In genomic region chr9:124551472-124552339, GRCh38 we compare ENCODE assay signal across 9 cellular contexts. TPM values are rescaled to one million over a fixed set of nuclear protein-coding genes. Genes with fewer than 3 reads are reported as not detected.
A peak's percentile ranks its signal among the peaks of the same experiment; 100 is the strongest.
DNase-seq lines count a peak whose midpoint lies in the region; ATAC-seq and TF ChIP-seq lines count a peak whose summit lies in the region.
"Had no signal": no experiment of that assay in that cellular context is flagged by ENCODE, and none has a peak within 500 bp of the region (broad histone marks: within the 10 kb centered on the region; RNA-seq: fewer than 3 reads in every experiment).

No MANE protein-coding gene starts in this region.

- no peak overlapping the region for H2AFZ ChIP-seq in SK-N-SH (ENCODE audit: low read depth)
- no peak overlapping the region for H2AFZ ChIP-seq in mesenchymal stem cell (ENCODE audit: low read depth, low read length)

- H3K4me3 Mint-ChIP-seq in type B pancreatic cell, result no peak overlapping the region
- H3K4me3 Mint-ChIP-seq: CD4-positive, alpha-beta memory T cell had no signal

- H4K91ac ChIP-seq in mesenchymal stem cell (ENCODE audit: low read length), result no peak overlapping the region

- no peak overlapping the region for H2BK15ac ChIP-seq in mesenchymal stem cell (ENCODE audit: low read depth, poor library complexity, severe bottlenecking)

- no peaks in the 10 kb centered on the region for H3F3A ChIP-seq in SK-N-SH (replicated peaks; ENCODE audit: insufficient read depth)

- H3K36me3 Mint-ChIP-seq in type B pancreatic cell, result no peaks in the 10 kb centered on the region
- H3K36me3 Mint-ChIP-seq: CD4-positive, alpha-beta memory T cell had no signal

- no peak overlapping the region for H2BK120ac ChIP-seq in mesenchymal stem cell (ENCODE audit: low read depth, low read length)

- intact Hi-C loops in dorsolateral prefrontal cortex (cut with DNase I), result loop anchor here in 1 of 2 donors (10.0 kb wide), 2 partner anchors 163 to 213 kb away; no protein-coding TSS in a partner anchor

- no peak overlapping the region for H3K23ac ChIP-seq in mesenchymal stem cell (ENCODE audit: low read length in 2 of 2)

- WGBS in HUES64, result 21% methylated on average over 3 of the region's 4 CpGs
- 9% methylated on average over 4 of the region's 4 CpGs for WGBS in SK-N-SH (ENCODE audit: low lambda C conversion rate)
- WGBS in mesenchymal stem cell, result 2% methylated on average over 3 of the region's 4 CpGs

- H3K4me2 ChIP-seq in SK-N-SH, result peak overlapping the region; percentile 5; the same call in 1 of the 2 replicates
- H3K4me2 ChIP-seq in mesenchymal stem cell (ENCODE audit: low read length, poor library complexity, severe bottlenecking), result peak overlapping the region; percentile 20

- H2BK12ac ChIP-seq in mesenchymal stem cell (ENCODE audit: low read length in 2 of 2), result no peak overlapping the region

- TF ChIP-seq CTCF in SK-N-SH (IDR thresholded peaks at IDR 0.05) (peak; percentile 88), dorsolateral prefrontal cortex (IDR thresholded peaks at IDR 0.05 in 54 of 56, conservative IDR thresholded peaks at IDR 0.05 in 2 of 56; ENCODE audit: low read depth in 1 of 56, partially characterized antibody in 56 of 56) (peak; percentile 40 to 77 (median 62)), type B pancreatic cell (conservative IDR thresholded peaks at IDR 0.05) (peak; percentile 87)

- peaks cover 1% of the 10 kb centered on the region for H3K79me1 ChIP-seq in mesenchymal stem cell (replicated peaks; ENCODE audit: low read length, poor library complexity, severe bottlenecking)

- H3K27me3 ChIP-seq in HUES64 (ENCODE audit: insufficient read depth, low read length), result no peaks in the 10 kb centered on the region
- no peaks in the 10 kb centered on the region for H3K27me3 ChIP-seq in SK-N-SH (ENCODE audit: insufficient read depth)
- H3K27me3 ChIP-seq in dorsolateral prefrontal cortex, result no peaks in the 10 kb centered on the region
- no peaks in the 10 kb centered on the region for H3K27me3 ChIP-seq in mesenchymal stem cell (ENCODE audit: control insufficient read depth in 1 of 2, insufficient read depth in 1 of 2, low read length in 2 of 2)

- H3K36me3 ChIP-seq in HUES64 (ENCODE audit: insufficient read depth, low read length), result peaks cover 19% of the 10 kb centered on the region
- no peaks in the 10 kb centered on the region for H3K36me3 ChIP-seq in SK-N-SH (replicated peaks in 1 of 2; ENCODE audit: control insufficient read depth in 1 of 2, insufficient read depth in 2 of 2, low read length in 1 of 2)
- H3K36me3 ChIP-seq in mesenchymal stem cell (ENCODE audit: control insufficient read depth in 1 of 2, insufficient read depth in 2 of 2, low read depth in 1 of 2, low read length in 2 of 2), result no peaks in the 10 kb centered on the region

- CTCF ChIA-PET in SK-N-SH (lab: Yijun Ruan, JAX), result interaction anchor here (0.6 to 5.2 kb wide), 62 partner anchors 8 to 302 kb away, joined by 3 to 58 read pairs (median 4); partner anchors contain the start of genes NR6A1 and WDR38

- no peak overlapping the region for H3K14ac ChIP-seq in mesenchymal stem cell (ENCODE audit: low read length in 2 of 2)

- no peaks in the 10 kb centered on the region for H3K9me2 ChIP-seq in SK-N-SH

- H3K4me3 ChIP-seq in HUES64 (ENCODE audit: low read length), result no peak overlapping the region
- peak overlapping the region in 1 of 2 experiments; percentile 13; a peak in 1 of 4 replicates for H3K4me3 ChIP-seq in SK-N-SH (ENCODE audit: low read depth in 2 of 2, low read length in 1 of 2)
- H3K4me3 ChIP-seq in dorsolateral prefrontal cortex, result no peak overlapping the region
- H3K4me3 ChIP-seq in mesenchymal stem cell (ENCODE audit: insufficient read depth in 1 of 2, low read depth in 1 of 2, low read length in 2 of 2), result no peak overlapping the region

- H3K9ac ChIP-seq in HUES64 (ENCODE audit: low read depth, low read length) (no peak overlapping the region), SK-N-SH (no peak overlapping the region), mesenchymal stem cell (ENCODE audit: low read length) (peak overlapping the region; percentile 4)

- no peaks in the 10 kb centered on the region for H3K9me3 Mint-ChIP-seq in type B pancreatic cell
- H3K9me3 Mint-ChIP-seq: CD4-positive, alpha-beta memory T cell had no signal

- H2AK5ac ChIP-seq in mesenchymal stem cell (ENCODE audit: low read length, severe bottlenecking), result peak overlapping the region; percentile 12

- DNase-seq in NCI-H1092 treated with DMSO at 0.1 percent for 48 hours (lab: John Stamatoyannopoulos, UW) (peak; percentile 34), NCI-H1092 (lab: John Stamatoyannopoulos, UW) (no peak), SK-N-SH (peak; percentile 66), dorsolateral prefrontal cortex (peak; percentile 16 to 69 (median 58)), mesenchymal stem cell (peak; percentile 79), type B pancreatic cell (ENCODE audit: extremely low spot score, unreplicated experiment) (no peak)

- H3K27me3 Mint-ChIP-seq in type B pancreatic cell, result no peaks in the 10 kb centered on the region

- no peak for ATAC-seq in HG02571 (IDR thresholded peaks at IDR 0.05; ENCODE audit: unreplicated experiment)

- H3K4me1 Mint-ChIP-seq in type B pancreatic cell (ENCODE audit: unreplicated experiment), result no peaks in the 10 kb centered on the region

- H3K79me2 ChIP-seq in SK-N-SH (ENCODE audit: insufficient read depth), result no peaks in the 10 kb centered on the region

- no peak overlapping the region for H3K18ac ChIP-seq in mesenchymal stem cell (ENCODE audit: low read depth in 1 of 2, low read length in 2 of 2)

- POLR2A ChIA-PET in SK-N-SH (lab: Yijun Ruan, JAX), result no interaction called here

- H3K4me1 ChIP-seq in HUES64 (ENCODE audit: insufficient read depth, low read length) (peaks cover 9% of the 10 kb centered on the region), SK-N-SH (ENCODE audit: control insufficient read depth in 1 of 2, insufficient read depth in 2 of 2, low read depth in 1 of 2, low read length in 1 of 2) (peaks cover 3 to 5% of the 10 kb centered on the region in 2 experiments; a peak in 2 of 4 replicates), mesenchymal stem cell (ENCODE audit: control insufficient read depth, insufficient read depth, low read depth, low read length) (peaks cover 7% of the 10 kb centered on the region)

- H3K9me3 ChIP-seq in HUES64 (ENCODE audit: insufficient read depth, low read depth, low read length) (no peaks in the 10 kb centered on the region), SK-N-SH (no peaks in the 10 kb centered on the region), mesenchymal stem cell (ENCODE audit: control insufficient read depth, low read length) (no peaks in the 10 kb centered on the region)

- no peak overlapping the region for H3K27ac Mint-ChIP-seq in type B pancreatic cell
- H3K27ac Mint-ChIP-seq: CD4-positive, alpha-beta memory T cell had no signal

- H3K27ac ChIP-seq in HUES64 (ENCODE audit: low read depth, low read length), result 0 out of 2 replicates have a peak overlapping the region, but pooled peaks have one; percentile 1
- peak overlapping the region in 1 of 2 experiments; percentile 33; a peak in 2 of 4 replicates for H3K27ac ChIP-seq in SK-N-SH (ENCODE audit: low read depth in 2 of 2, low read length in 1 of 2)
- no peak overlapping the region for H3K27ac ChIP-seq in dorsolateral prefrontal cortex
- H3K27ac ChIP-seq in mesenchymal stem cell (ENCODE audit: low read length, poor library complexity, severe bottlenecking), result peak overlapping the region; percentile 86

- no peak overlapping the region for H3K4ac ChIP-seq in mesenchymal stem cell (ENCODE audit: low read depth in 1 of 2, low read length in 2 of 2)

- H4K8ac ChIP-seq in mesenchymal stem cell (ENCODE audit: low read length), result no peak overlapping the region

- peak; percentile 87 for TF ChIP-seq RAD21 in SK-N-SH (IDR thresholded peaks at IDR 0.05; ENCODE audit: low read length)

- H2BK5ac ChIP-seq in mesenchymal stem cell (ENCODE audit: low read depth, low read length, poor library complexity, severe bottlenecking), result no peak overlapping the region

- no peaks in the 10 kb centered on the region for H4K20me1 ChIP-seq in SK-N-SH (ENCODE audit: insufficient read depth)

- no peak for TF ChIP-seq EP300 in SK-N-SH (IDR thresholded peaks at IDR 0.05; ENCODE audit: borderline replicate concordance in 1 of 2, low read depth in 1 of 2, low read length in 1 of 2)

TF ChIP-seq in SK-N-SH, 30 proteins besides CTCF, POLR2A, EP300 and RAD21:
- peak; percentile 49; the same call in 1 of the 2 replicates for TF ChIP-seq FOSL2 (IDR thresholded peaks at IDR 0.05; ENCODE audit: borderline replicate concordance, low read depth)
- TF ChIP-seq TCF12 (IDR thresholded peaks at IDR 0.05), result peak; percentile 46
- TF ChIP-seq SMC3 (IDR thresholded peaks at IDR 0.05; ENCODE audit: low read depth, low read length), result peak; percentile 87
- no peak for TF ChIP-seq EZH2phosphoT487 (IDR thresholded peaks at IDR 0.05; ENCODE audit: borderline replicate concordance, low read depth)

RNA-seq across cellular contexts. Expression of gene NR5A1, which starts 44.5 kb away (rescaled TPM):
- polyA plus RNA-seq in HUES64 (2013, experiment 1 of 2), result not detected
- not detected for polyA plus RNA-seq in HUES64 (2013, experiment 2 of 2)
- polyA plus RNA-seq in SK-N-SH (2012; rRNA removed), result not detected in 2 replicates
- not detected in 2 replicates for polyA plus RNA-seq in SK-N-SH (2012; cell fraction: cytosol; rRNA removed)
- polyA plus RNA-seq in SK-N-SH (2012; cell fraction: nucleus; rRNA removed), result 0.02 and 0.09 TPM in 2 replicates
- total RNA-seq in dorsolateral prefrontal cortex, result under 1 TPM in 16 of 120 experiments, not detected in 104; 0.14 to 0.97 (median 0.28) TPM
- polyA plus RNA-seq in mesenchymal stem cell (2013, experiment 1 of 2), result not detected
- polyA plus RNA-seq in mesenchymal stem cell (2013, experiment 2 of 2), result not detected
- 0.12 and 0.26 TPM in 2 replicates for total RNA-seq in type B pancreatic cell (ENCODE audit: low replicate concordance)
- total RNA-seq: CD4-positive, alpha-beta memory T cell had no signal
- polyA plus RNA-seq: CD4-positive, alpha-beta memory T cell had no signal

Comparison
In these comparisons a context has a peak if more than half of its experiments do, and no peak if none do; other contexts are left out.
1. DNase-seq: peak in NCI-H1092 treated with DMSO at 0.1 percent for 48 hours (single experiment), SK-N-SH (single experiment), dorsolateral prefrontal cortex (10 of 10) and mesenchymal stem cell (single experiment); none in NCI-H1092 (single experiment) and type B pancreatic cell (single experiment).
2. H3K27ac ChIP-seq: peak in HUES64 (single experiment) and mesenchymal stem cell (single experiment); none in dorsolateral prefrontal cortex (0 of 59).
3. Peak in every context shown above with its lines, with median percentiles within 50 percentile points of each other: CTCF ChIP-seq.